Comparison of ENCODE assay signal across 1 cellular context in the genomic region with DNA sequence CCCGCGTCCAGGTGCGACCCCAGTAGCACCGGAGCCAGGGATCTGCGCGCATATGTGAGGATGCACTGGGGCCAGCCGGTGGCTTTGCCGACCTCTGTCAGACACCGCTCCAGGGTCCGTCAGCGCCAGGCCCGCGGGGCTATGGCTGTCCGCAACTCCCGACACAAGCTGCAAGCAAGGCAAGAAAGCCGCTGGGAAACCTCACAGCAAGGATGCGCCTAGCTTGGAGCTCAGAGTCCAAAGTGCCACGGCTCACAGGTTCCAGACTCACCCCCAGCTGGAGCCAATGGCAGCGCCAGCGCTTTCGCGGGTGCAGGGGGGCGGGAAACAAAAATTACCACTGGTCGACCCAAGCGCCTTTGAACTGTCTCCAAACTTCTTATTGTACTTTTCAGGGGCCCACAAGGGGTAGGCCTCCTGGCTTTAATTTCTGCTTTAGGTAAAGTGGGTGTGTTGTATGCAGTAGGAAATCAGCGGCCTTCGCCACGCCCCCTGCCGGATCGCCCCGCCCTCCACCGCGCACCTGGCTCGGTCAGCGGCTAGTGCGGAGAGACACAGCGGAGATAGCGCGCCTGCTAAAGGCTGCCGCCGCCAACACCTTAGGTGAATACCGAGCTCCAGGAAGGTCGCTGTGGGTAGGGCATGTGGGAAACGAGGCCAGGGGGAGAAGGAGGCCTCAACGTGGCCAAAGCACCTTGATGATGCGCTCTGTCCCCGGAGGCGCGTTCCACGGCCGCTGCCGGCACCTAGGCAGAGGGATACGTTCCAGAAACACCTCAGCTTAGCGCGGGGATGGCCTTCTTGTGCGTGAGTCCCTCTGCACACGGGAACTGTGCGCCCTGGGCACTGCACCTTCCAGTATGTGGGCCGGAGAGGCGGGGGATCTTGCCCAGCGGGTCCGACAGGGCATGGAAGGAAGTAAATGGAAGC.
TF ChIP-seq lines count a peak whose summit lies in the region.

No MANE protein-coding gene starts in this region.

TF ChIP-seq in IMR-90, 13 proteins besides CTCF, POLR2A, EP300 and RAD21 (continued from another document):
- TF ChIP-seq, protein P1, sequence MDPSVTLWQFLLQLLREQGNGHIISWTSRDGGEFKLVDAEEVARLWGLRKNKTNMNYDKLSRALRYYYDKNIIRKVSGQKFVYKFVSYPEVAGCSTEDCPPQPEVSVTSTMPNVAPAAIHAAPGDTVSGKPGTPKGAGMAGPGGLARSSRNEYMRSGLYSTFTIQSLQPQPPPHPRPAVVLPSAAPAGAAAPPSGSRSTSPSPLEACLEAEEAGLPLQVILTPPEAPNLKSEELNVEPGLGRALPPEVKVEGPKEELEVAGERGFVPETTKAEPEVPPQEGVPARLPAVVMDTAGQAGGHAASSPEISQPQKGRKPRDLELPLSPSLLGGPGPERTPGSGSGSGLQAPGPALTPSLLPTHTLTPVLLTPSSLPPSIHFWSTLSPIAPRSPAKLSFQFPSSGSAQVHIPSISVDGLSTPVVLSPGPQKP (IDR thresholded peaks at IDR 0.05; ENCODE audit: borderline replicate concordance, low read depth, low read length), result no peak
- no peak for TF ChIP-seq SMC3 (IDR thresholded peaks at IDR 0.05; ENCODE audit: low read depth, low read length)
- no peak for TF ChIP-seq CHD1 (IDR thresholded peaks at IDR 0.05; ENCODE audit: low read depth, low read length)
